In the genomic region with DNA sequence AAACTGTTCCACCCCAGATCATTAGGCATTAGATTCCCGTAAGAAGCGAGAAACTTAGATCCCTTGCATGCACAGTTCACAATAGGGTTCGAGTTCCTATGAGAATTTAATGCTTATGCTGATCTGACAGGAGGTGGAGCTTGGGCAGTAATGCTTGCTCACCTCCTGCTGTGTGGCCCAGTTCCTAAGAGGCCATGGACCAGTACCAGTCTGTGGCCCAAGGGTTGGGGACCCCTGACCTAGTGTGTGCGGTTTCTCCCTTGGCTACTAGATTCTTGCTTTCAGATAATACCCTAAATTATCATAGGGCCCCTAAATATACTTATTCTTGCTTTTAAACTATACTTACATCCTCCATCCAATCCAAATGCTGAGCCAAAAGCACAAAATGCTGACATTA, we compare ENCODE assay signal across 1 cellular context.
TF ChIP-seq lines count a peak whose summit lies in the region.

No MANE protein-coding gene starts in this region.

TF ChIP-seq in WTC11, 78 proteins besides CTCF, POLR2A, EP300 and RAD21 (continued from another document):
- TF ChIP-seq, protein P1, sequence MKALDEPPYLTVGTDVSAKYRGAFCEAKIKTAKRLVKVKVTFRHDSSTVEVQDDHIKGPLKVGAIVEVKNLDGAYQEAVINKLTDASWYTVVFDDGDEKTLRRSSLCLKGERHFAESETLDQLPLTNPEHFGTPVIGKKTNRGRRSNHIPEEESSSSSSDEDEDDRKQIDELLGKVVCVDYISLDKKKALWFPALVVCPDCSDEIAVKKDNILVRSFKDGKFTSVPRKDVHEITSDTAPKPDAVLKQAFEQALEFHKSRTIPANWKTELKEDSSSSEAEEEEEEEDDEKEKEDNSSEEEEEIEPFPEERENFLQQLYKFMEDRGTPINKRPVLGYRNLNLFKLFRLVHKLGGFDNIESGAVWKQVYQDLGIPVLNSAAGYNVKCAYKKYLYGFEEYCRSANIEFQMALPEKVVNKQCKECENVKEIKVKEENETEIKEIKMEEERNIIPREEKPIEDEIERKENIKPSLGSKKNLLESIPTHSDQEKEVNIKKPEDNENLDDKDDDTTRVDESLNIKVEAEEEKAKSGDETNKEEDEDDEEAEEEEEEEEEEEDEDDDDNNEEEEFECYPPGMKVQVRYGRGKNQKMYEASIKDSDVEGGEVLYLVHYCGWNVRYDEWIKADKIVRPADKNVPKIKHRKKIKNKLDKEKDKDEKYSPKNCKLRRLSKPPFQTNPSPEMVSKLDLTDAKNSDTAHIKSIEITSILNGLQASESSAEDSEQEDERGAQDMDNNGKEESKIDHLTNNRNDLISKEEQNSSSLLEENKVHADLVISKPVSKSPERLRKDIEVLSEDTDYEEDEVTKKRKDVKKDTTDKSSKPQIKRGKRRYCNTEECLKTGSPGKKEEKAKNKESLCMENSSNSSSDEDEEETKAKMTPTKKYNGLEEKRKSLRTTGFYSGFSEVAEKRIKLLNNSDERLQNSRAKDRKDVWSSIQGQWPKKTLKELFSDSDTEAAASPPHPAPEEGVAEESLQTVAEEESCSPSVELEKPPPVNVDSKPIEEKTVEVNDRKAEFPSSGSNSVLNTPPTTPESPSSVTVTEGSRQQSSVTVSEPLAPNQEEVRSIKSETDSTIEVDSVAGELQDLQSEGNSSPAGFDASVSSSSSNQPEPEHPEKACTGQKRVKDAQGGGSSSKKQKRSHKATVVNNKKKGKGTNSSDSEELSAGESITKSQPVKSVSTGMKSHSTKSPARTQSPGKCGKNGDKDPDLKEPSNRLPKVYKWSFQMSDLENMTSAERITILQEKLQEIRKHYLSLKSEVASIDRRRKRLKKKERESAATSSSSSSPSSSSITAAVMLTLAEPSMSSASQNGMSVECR (CRISPR knock-in tag; IDR thresholded peaks at IDR 0.05; ENCODE audit: borderline replicate concordance): no peak
- TF ChIP-seq AFF4 (CRISPR knock-in tag; IDR thresholded peaks at IDR 0.05; ENCODE audit: borderline replicate concordance): no peak
- TF ChIP-seq, protein P2, sequence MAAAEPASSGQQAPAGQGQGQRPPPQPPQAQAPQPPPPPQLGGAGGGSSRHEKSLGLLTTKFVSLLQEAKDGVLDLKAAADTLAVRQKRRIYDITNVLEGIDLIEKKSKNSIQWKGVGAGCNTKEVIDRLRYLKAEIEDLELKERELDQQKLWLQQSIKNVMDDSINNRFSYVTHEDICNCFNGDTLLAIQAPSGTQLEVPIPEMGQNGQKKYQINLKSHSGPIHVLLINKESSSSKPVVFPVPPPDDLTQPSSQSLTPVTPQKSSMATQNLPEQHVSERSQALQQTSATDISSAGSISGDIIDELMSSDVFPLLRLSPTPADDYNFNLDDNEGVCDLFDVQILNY (CRISPR knock-in tag; IDR thresholded peaks at IDR 0.05): no peak
- TF ChIP-seq CREM (CRISPR knock-in tag; IDR thresholded peaks at IDR 0.05): no peak
- no peak for TF ChIP-seq MAX (CRISPR knock-in tag; IDR thresholded peaks at IDR 0.05)
- no peak for TF ChIP-seq HMGA2 (CRISPR knock-in tag; IDR thresholded peaks at IDR 0.05)
